11 cellular contexts compared by ENCODE assay signal in the genomic region with DNA sequence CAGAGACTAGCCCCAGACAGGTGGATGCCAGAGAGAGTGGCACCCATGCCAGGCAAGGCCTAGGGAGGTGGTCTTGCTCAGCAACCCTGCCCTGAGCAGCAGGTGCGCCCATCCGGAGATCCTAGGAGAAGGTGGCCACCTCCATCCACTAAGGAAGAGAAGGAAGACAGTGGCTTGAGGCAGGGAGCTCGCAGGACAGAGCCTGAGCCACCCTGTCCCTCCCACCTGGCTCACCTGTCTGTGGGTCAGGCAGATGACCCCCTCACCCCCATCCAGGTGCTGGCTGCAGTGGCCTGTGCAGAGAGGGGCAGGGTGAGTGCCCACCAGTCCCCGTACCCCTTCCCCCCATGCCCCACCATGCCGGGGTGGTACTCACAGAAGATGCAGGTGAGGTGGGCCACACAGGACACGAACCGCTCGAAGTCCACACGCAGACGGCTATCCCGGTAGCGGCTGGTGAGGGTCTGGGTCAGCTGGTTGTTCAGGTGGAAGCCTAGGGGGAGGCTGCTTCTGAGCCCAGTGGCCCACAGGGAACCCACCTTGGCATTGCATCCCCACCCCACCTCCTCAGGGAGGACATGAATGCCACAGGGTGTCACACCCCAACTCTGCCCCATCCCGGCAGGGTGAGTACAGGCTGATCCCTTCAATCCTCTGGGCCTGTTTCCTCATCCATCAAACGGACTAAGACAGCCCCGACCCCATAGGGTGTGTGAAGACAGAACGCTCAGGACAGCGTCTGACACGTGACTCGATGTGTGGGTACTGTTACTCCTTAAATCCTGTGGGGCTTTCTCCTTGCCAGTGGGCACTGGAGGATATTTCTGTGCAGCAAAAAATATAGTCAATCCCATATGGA.
DNase-seq lines count a peak whose midpoint lies in the region; ATAC-seq and TF ChIP-seq lines count a peak whose summit lies in the region.
"Had no signal": no experiment of that assay in that cellular context is flagged by ENCODE, and none has a peak within 500 bp of the region (broad histone marks: within the 10 kb centered on the region; RNA-seq: fewer than 3 reads in every experiment).

No MANE protein-coding gene starts in this region.

- H3K27me3 Mint-ChIP-seq in T-helper 2 cell treated with Interferon-gamma antibody and Interleukin-4, amounts not matched to agents 5 μg/mL and 100 μg/mL, for 36 hours (ENCODE audit: low read depth), result no peaks in the 10 kb centered on the region
- no peaks in the 10 kb centered on the region for H3K27me3 Mint-ChIP-seq in central memory CD8-positive, alpha-beta T cell

- H3K4me1 Mint-ChIP-seq in T-helper 2 cell treated with Interferon-gamma antibody and Interleukin-4, amounts not matched to agents 5 μg/mL and 100 μg/mL, for 36 hours (ENCODE audit: low read depth), result peaks cover 24% of the 10 kb centered on the region
- H3K4me1 Mint-ChIP-seq in central memory CD8-positive, alpha-beta T cell, result peaks cover 53% of the 10 kb centered on the region

- ATAC-seq in central memory CD8-positive, alpha-beta T cell (replicated peaks; ENCODE audit: extremely low read depth, poor library complexity, severe bottlenecking), result no peak
- ATAC-seq in GM18870 (IDR thresholded peaks at IDR 0.05; ENCODE audit: unreplicated experiment), result no peak
- ATAC-seq in HG03095 (IDR thresholded peaks at IDR 0.05; ENCODE audit: unreplicated experiment), result no peak
- ATAC-seq: esophagus mucosa had no signal

- DNase-seq in T-helper 2 cell treated with Interferon-gamma antibody and Interleukin-4, amounts not matched to agents 5 μg/mL and 100 μg/mL, for 36 hours (ENCODE audit: low spot score), result no peak
- DNase-seq in T-helper 2 cell (no peak), tibial artery (peak in 1 of 2 donors; percentile 62), NOMO-1 (lab: John Stamatoyannopoulos, UW; ENCODE audit: unreplicated experiment in 2 of 2) (no peak)
- no peak for DNase-seq in central memory CD8-positive, alpha-beta T cell (ENCODE audit: low spot score in 2 of 2)
- DNase-seq: 8988T; activated CD4-positive, alpha-beta T cell treated with anti-CD3 and anti-CD28 coated beads for 4 hours had no signal

- H3K27ac ChIP-seq in tibial artery, result peak overlapping the region; percentile 39 to 74

- H3K36me3 Mint-ChIP-seq in T-helper 2 cell treated with Interferon-gamma antibody and Interleukin-4, amounts not matched to agents 5 μg/mL and 100 μg/mL, for 36 hours (ENCODE audit: low read depth), result peaks cover 50% of the 10 kb centered on the region
- peaks cover 40% of the 10 kb centered on the region for H3K36me3 Mint-ChIP-seq in central memory CD8-positive, alpha-beta T cell (ENCODE audit: insufficient read depth)

- H3K4me1 ChIP-seq in mucosa of stomach (ENCODE audit: control insufficient read depth, insufficient read depth, low read length) (peaks cover 44% of the 10 kb centered on the region), tibial artery (peaks cover 0 to 56% (median 35%) of the 10 kb centered on the region in 4 donors)

- peak overlapping the region; percentile 16 for H3K9ac ChIP-seq in mucosa of stomach (ENCODE audit: low read length)

- no peak overlapping the region for H3K4me3 ChIP-seq in mucosa of stomach (ENCODE audit: low read length)
- no peak overlapping the region for H3K4me3 ChIP-seq in tibial artery

- H3K4me3 Mint-ChIP-seq in T-helper 2 cell treated with Interferon-gamma antibody and Interleukin-4, amounts not matched to agents 5 μg/mL and 100 μg/mL, for 36 hours, result no peak overlapping the region
- no peak overlapping the region for H3K4me3 Mint-ChIP-seq in central memory CD8-positive, alpha-beta T cell

- no peak for TF ChIP-seq CTCF in tibial artery (IDR thresholded peaks at IDR 0.05)

- H3K27me3 ChIP-seq in mucosa of stomach (ENCODE audit: control insufficient read depth, insufficient read depth, low read length) (no peaks in the 10 kb centered on the region), tibial artery (no peaks in the 10 kb centered on the region)

- H3K9me3 ChIP-seq in mucosa of stomach (ENCODE audit: control insufficient read depth, low read length), result no peaks in the 10 kb centered on the region
- no peaks in the 10 kb centered on the region for H3K9me3 ChIP-seq in tibial artery

- H3K36me3 ChIP-seq in mucosa of stomach (ENCODE audit: control insufficient read depth, insufficient read depth, low read length) (peaks cover 13% of the 10 kb centered on the region), tibial artery (peaks cover 46 to 59% (median 53%) of the 10 kb centered on the region in 3 donors)

- H3K27ac Mint-ChIP-seq in T-helper 2 cell treated with Interferon-gamma antibody and Interleukin-4, amounts not matched to agents 5 μg/mL and 100 μg/mL, for 36 hours, result peak overlapping the region; percentile 42
- peak overlapping the region; percentile 60 for H3K27ac Mint-ChIP-seq in central memory CD8-positive, alpha-beta T cell (ENCODE audit: low read depth)

- intact Hi-C loops in tibial artery (cut with DNase I; ENCODE audit: low total_unique reads), result no loop called here

- H3K9me3 Mint-ChIP-seq in T-helper 2 cell treated with Interferon-gamma antibody and Interleukin-4, amounts not matched to agents 5 μg/mL and 100 μg/mL, for 36 hours, result no peaks in the 10 kb centered on the region
- no peaks in the 10 kb centered on the region for H3K9me3 Mint-ChIP-seq in central memory CD8-positive, alpha-beta T cell
